Comparison of ENCODE assay signal across 27 cellular contexts in the genomic region with DNA sequence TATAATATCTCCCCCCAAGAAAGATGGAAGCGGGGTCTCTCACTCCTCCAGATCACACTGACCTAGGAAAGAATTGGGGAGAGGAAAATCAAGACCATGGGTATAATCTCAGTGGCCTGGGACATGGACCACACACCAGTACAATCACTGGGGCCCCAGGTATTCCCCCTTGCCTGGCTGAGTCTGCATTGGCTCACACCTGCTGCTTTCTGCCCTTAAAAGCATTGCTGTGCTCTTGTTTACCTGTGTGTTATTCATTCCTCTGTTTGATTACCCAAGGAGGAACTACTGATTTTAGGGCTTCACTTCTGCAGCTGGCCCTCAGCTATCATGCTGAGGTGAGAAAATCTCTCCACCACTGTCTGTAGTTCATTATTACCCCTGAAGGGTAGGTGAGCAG. TPM values are rescaled to one million over a fixed set of nuclear protein-coding genes. Genes with fewer than 3 reads are reported as not detected.
"Had no signal": no experiment of that assay in that cellular context is flagged by ENCODE, and none has a peak within 500 bp of the region (broad histone marks: within the 10 kb centered on the region; RNA-seq: fewer than 3 reads in every experiment).

No MANE protein-coding gene starts in this region.

- H3K27ac Mint-ChIP-seq: activated naive CD4-positive, alpha-beta T cell treated with anti-CD3 and anti-CD28 coated beads for 36 hours; activated T-cell treated with anti-CD3 and anti-CD28 coated beads, Interleukin-2, amount 50 U/mL, for 72 hours; mesothelial cell of epicardium; natural killer cell; stimulated activated memory B cell treated with anti-CD40 and anti-IgM and Interleukin-4, amounts not matched to agents 10 μg/mL and 1 μg/mL and 100 μg/mL, for 72 hours; stimulated activated naive CD8-positive, alpha-beta T cell treated with anti-CD3 and anti-CD28 coated beads, Interleukin-15, amount 100 ng/mL, for 72 hours; type B pancreatic cell had no signal

- H3K9me3 Mint-ChIP-seq: type B pancreatic cell had no signal

- ATAC-seq: body of pancreas; heart right ventricle; right lobe of liver; stimulated activated memory B cell treated with anti-CD40 and anti-IgM and Interleukin-4, amounts not matched to agents 10 μg/mL and 1 μg/mL and 100 μg/mL, for 72 hours; stimulated activated naive CD8-positive, alpha-beta T cell treated with anti-CD3 and anti-CD28 coated beads, Interleukin-15, amount 100 ng/mL, for 72 hours had no signal

- H3K9me3 ChIP-seq: adrenal gland, body of pancreas, esophagus squamous epithelium, heart right ventricle, right lobe of liver, vagina had no signal

- H3K4me3 ChIP-seq: adrenal gland, body of pancreas, esophagus squamous epithelium, heart right ventricle, right lobe of liver, skin epidermis, vagina had no signal

- H3K27ac ChIP-seq: adrenal gland, epithelial cell of prostate, esophagus squamous epithelium, heart right ventricle, right lobe of liver, skin epidermis, vagina had no signal

- H3K27me3 Mint-ChIP-seq: activated CD4-positive, alpha-beta T cell treated with anti-CD3 and anti-CD28 coated beads for 36 hours; activated naive CD8-positive, alpha-beta T cell treated with anti-CD3 and anti-CD28 coated beads for 36 hours; stimulated activated naive CD8-positive, alpha-beta T cell treated with anti-CD3 and anti-CD28 coated beads, Interleukin-15, amount 100 ng/mL, for 72 hours; type B pancreatic cell had no signal

- H3K36me3 Mint-ChIP-seq: mesothelial cell of epicardium; natural killer cell; stimulated activated memory B cell treated with anti-CD40 and anti-IgM and Interleukin-4, amounts not matched to agents 10 μg/mL and 1 μg/mL and 100 μg/mL, for 72 hours; type B pancreatic cell had no signal

- DNase-seq: activated CD4-positive, alpha-beta T cell treated with anti-CD3 and anti-CD28 coated beads for 36 hours; activated CD4-positive, CD25-positive, alpha-beta regulatory T cell; activated effector memory CD4-positive, alpha-beta T cell treated with Interleukin-2 at 50 U/mL for 16 hours; activated naive CD8-positive, alpha-beta T cell treated with anti-CD3 and anti-CD28 coated beads for 36 hours; activated T-cell treated with anti-CD3 and anti-CD28 coated beads for 4 hours; activated T-cell treated with anti-CD3 and anti-CD28 coated beads, Interleukin-2, amount 50 U/mL, for 72 hours; adrenal gland; aorta; body of pancreas; cortex of kidney; esophagus squamous epithelium; foreskin melanocyte; heart right ventricle; natural killer cell; posterior cingulate gyrus; right lobe of liver; stimulated activated CD4-positive, alpha-beta T cell treated with anti-CD3 and anti-CD28 coated beads, Interleukin-4, amount 100 ng/mL, for 24 hours; stimulated activated naive CD8-positive, alpha-beta T cell treated with anti-CD3 and anti-CD28 coated beads, Interleukin-15, amount 100 ng/mL, for 72 hours; substantia nigra had no signal

- H3K36me3 ChIP-seq: adrenal gland, esophagus squamous epithelium, heart right ventricle, right lobe of liver, vagina had no signal

- H3K4me1 Mint-ChIP-seq: stimulated activated memory B cell treated with anti-CD40 and anti-IgM and Interleukin-4, amounts not matched to agents 10 μg/mL and 1 μg/mL and 100 μg/mL, for 72 hours had no signal

- H3K27me3 ChIP-seq: adrenal gland, body of pancreas, esophagus squamous epithelium, heart right ventricle, right lobe of liver, vagina had no signal

- H3K4me1 ChIP-seq: adrenal gland, vagina had no signal

- H3K4me3 Mint-ChIP-seq: activated CD4-positive, alpha-beta T cell treated with anti-CD3 and anti-CD28 coated beads for 36 hours; activated naive CD4-positive, alpha-beta T cell treated with anti-CD3 and anti-CD28 coated beads for 36 hours; activated naive CD8-positive, alpha-beta T cell treated with anti-CD3 and anti-CD28 coated beads for 36 hours; activated T-cell treated with anti-CD3 and anti-CD28 coated beads, Interleukin-2, amount 50 U/mL, for 72 hours; mesothelial cell of epicardium; natural killer cell; stimulated activated memory B cell treated with anti-CD40 and anti-IgM and Interleukin-4, amounts not matched to agents 10 μg/mL and 1 μg/mL and 100 μg/mL, for 72 hours; stimulated activated naive CD8-positive, alpha-beta T cell treated with anti-CD3 and anti-CD28 coated beads, Interleukin-15, amount 100 ng/mL, for 72 hours; T-helper 2 cell treated with Interferon-gamma antibody and Interleukin-4, amounts not matched to agents 5 μg/mL and 100 μg/mL, for 36 hours; type B pancreatic cell had no signal

RNA-seq across cellular contexts. Expression of gene PARVA, which starts 14.0 kb away (rescaled TPM):
- total RNA-seq: activated T-cell treated with anti-CD3 and anti-CD28 coated beads, Interleukin-2, amount 50 U/mL, for 72 hours had no signal
